Comparison of ENCODE assay signal across 1 cellular context in the genomic region with DNA sequence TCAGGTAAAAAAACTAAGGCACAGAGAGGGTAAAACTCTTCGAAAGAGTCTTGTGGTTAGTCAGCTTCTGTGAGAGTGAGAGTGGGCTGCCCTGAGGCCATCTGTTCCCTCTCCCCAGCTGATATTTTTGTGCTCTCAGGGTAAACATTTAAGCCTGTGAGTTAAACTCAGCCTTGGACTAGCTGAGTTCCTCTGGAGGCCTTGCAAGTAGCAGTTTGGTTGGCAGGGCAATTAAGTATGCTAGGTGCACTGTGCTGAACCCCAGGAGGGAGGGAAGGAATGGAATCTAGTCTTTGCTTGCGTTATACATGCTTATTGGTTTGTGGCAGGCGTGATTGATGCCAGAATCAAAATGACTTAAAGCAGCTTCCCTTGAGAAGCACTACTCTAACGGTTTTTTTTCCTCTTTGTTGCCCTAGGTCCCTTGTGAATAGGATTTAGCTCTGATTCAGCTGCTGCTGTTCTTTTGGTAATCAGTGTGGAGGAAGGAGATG.
TF ChIP-seq lines count a peak whose summit lies in the region.

No MANE protein-coding gene starts in this region.

TF ChIP-seq in GM23338, 12 proteins besides CTCF, POLR2A, EP300 and RAD21 (continued from another document):
- TF ChIP-seq ZNF462 (CRISPR knock-in tag; IDR thresholded peaks at IDR 0.05) (no peak), ETS1 (IDR thresholded peaks at IDR 0.05) (no peak)
